23 cellular contexts compared by ENCODE assay signal in genomic region chrX:3044671-3045070, GRCh38. TPM values are rescaled to one million over a fixed set of nuclear protein-coding genes. Genes with fewer than 3 reads are reported as not detected.
DNase-seq lines count a peak whose midpoint lies in the region; ATAC-seq and TF ChIP-seq lines count a peak whose summit lies in the region.
"Had no signal": no experiment of that assay in that cellular context is flagged by ENCODE, and none has a peak within 500 bp of the region (broad histone marks: within the 10 kb centered on the region; RNA-seq: fewer than 3 reads in every experiment).

No MANE protein-coding gene starts in this region.

- no peak for TF ChIP-seq CTCF in osteoblast (IDR thresholded peaks at IDR 0.05; ENCODE audit: extremely low read depth, low read depth, low read length)

- H3K36me3 ChIP-seq in osteoblast (ENCODE audit: insufficient read depth, low read length) = no peaks in the 10 kb centered on the region
- H3K36me3 ChIP-seq: BE2C had no signal

- DNase-seq in Ammon's horn (ENCODE audit: low spot score) (peak; percentile 1), RPMI7951 (ENCODE audit: low read depth) (peak; percentile 25), left lobe of liver (ENCODE audit: low spot score) (peak; percentile 59), osteoblast (ENCODE audit: insufficient read length, low spot score, missing footprints) (no peak), SIG-M5 treated with dmso at 0.1 percent for 504 hours (lab: John Stamatoyannopoulos, UW; ENCODE audit: unreplicated experiment) (no peak), NCI-H1436 treated with DMSO at 0.1 percent for 48 hours (lab: John Stamatoyannopoulos, UW) (no peak)
- DNase-seq: 8988T; BE2C; C1 segment of cervical spinal cord; CD4-positive, CD25-positive, alpha-beta regulatory T cell; CD8-positive, alpha-beta memory T cell; COR-L47; DMS 273 treated with DMSO at 0.1 percent for 48 hours; DMS53; DND-41; EL; GOT3; H9 had no signal

- H4K20me1 ChIP-seq in osteoblast (ENCODE audit: insufficient read depth, low read length) = no peaks in the 10 kb centered on the region

- peak overlapping the region; percentile 42 for H2AFZ ChIP-seq in osteoblast (ENCODE audit: low read length)

- H3K9me3 ChIP-seq in osteoblast (ENCODE audit: low read depth, low read length) = no peaks in the 10 kb centered on the region
- H3K9me3 ChIP-seq: BE2C had no signal

- no peaks in the 10 kb centered on the region for H3K27me3 ChIP-seq in osteoblast (ENCODE audit: insufficient read depth, low read length)
- H3K27me3 ChIP-seq: BE2C had no signal

- ATAC-seq in left lobe of liver (peak; percentile 85), HG03521 (IDR thresholded peaks at IDR 0.05; ENCODE audit: unreplicated experiment) (no peak)
- ATAC-seq: GM12878 had no signal

- no peaks in the 10 kb centered on the region for H3K79me2 ChIP-seq in osteoblast (ENCODE audit: insufficient read depth, low read length)

- H3K4me1 ChIP-seq in osteoblast (ENCODE audit: insufficient read depth, low read length) = no peaks in the 10 kb centered on the region
- H3K4me1 ChIP-seq: BE2C had no signal

- H3K4me3 ChIP-seq in osteoblast (ENCODE audit: insufficient read depth, low read length) = no peak overlapping the region
- H3K4me3 ChIP-seq: GM12878 had no signal

- no peak overlapping the region for H3K4me2 ChIP-seq in osteoblast (ENCODE audit: insufficient read depth, low read length)

- no peak overlapping the region for H3K27ac ChIP-seq in osteoblast (ENCODE audit: low read depth, low read length)

RNA-seq across cellular contexts. Expression of gene ARSF, which starts 3.4 kb away (rescaled TPM):
- total RNA-seq in RPMI7951 (2014; rRNA removed; shearing (Covaris generic)) = not detected in 2 replicates
- total RNA-seq in left lobe of liver (2.4 TPM), osteoblast (not detected in 2 replicates)
- total RNA-seq: A673; CD4-positive, CD25-positive, alpha-beta regulatory T cell; CD8-positive, alpha-beta memory T cell; G401; GM12878; H9; HT-29 had no signal

RNA-seq across cellular contexts. Expression of gene ARSH, which starts 38.3 kb away (rescaled TPM):
- total RNA-seq in RPMI7951 (2014; rRNA removed; shearing (Covaris generic)) = not detected in 2 replicates
- total RNA-seq in left lobe of liver (not detected), osteoblast (under 0.01 TPM in 1 of 2 replicates, not detected in the other)
- total RNA-seq: A673; CD4-positive, CD25-positive, alpha-beta regulatory T cell; CD8-positive, alpha-beta memory T cell; G401; GM12878; H9 had no signal

Comparison
In these comparisons a context has a peak if more than half of its experiments do, and no peak if none do; other contexts are left out.
1. DNase-seq: peak in Ammon's horn (single experiment), RPMI7951 (single experiment) and left lobe of liver (single experiment); none in osteoblast (single experiment), SIG-M5 treated with dmso at 0.1 percent for 504 hours (single experiment) and NCI-H1436 treated with DMSO at 0.1 percent for 48 hours (single experiment).